Comparison of ENCODE assay signal across 8 cellular contexts in the genomic region with DNA sequence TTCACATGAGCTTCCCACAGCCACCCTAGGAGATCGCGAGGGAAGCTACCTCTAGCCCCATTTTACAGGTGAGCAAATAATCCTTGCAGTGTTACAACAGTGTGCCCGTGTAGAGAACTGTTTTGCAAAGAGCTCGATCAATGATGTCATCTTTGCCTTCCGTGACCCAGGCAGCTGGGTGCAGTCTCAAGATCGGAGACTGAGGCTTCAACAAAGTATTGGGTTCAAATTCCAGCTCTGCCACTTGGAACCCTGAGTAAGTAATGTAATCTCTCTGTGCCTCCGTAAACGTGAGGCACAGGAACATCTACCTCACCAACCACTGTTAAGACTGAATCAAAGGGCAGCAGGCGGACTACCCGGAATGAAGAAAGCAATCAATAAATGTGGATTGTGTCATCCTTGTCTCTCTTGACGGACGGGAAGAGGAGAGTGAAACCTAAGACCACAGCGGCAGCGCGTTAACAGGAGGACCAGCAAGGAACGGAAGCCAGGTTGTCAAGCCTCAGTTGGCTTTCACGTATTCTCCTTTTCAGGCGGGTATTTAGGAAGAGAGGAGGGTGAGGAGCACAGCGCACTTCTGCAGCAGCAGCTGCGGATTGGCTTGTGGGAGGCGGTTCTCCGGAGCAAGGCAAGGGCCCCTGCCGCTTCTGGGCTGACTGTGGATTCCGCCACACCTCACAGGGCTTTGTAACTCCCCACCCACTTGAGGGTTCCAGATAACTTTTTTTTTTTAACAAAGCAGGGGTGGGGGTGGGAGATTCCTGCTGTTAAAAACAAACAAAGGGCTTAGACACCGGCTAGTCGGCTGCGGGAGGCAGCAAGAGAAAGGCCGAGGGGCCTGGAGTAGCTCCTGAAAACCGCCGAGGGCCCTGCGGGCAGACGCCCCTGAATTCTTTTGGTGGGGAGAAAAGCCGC. TPM values are rescaled to one million over a fixed set of nuclear protein-coding genes. Genes with fewer than 3 reads are reported as not detected.
DNase-seq lines count a peak whose midpoint lies in the region; ATAC-seq lines count a peak whose summit lies in the region.

No MANE protein-coding gene starts in this region.

- H3K9me3 Mint-ChIP-seq in T-cell, result no peaks in the 10 kb centered on the region

- peak overlapping the region; percentile 87 for H3K9ac ChIP-seq in HUES6 (ENCODE audit: low read length)

- CTCF ChIA-PET in T-cell (lab: Charles Lee), result no interaction called here

- H3K9me3 ChIP-seq in HUES6 (ENCODE audit: control insufficient read depth, insufficient read depth, low read depth, low read length), result no peaks in the 10 kb centered on the region

- H3K36me3 Mint-ChIP-seq in T-cell, result peaks cover 9% of the 10 kb centered on the region

- peaks cover 33 to 45% (median 43%) of the 10 kb centered on the region in 3 donors for H3K4me1 Mint-ChIP-seq in T-cell

- peaks cover 31% of the 10 kb centered on the region for H3K4me1 ChIP-seq in HUES6 (ENCODE audit: control insufficient read depth, insufficient read depth, low read length)

- no peaks in the 10 kb centered on the region for H3K27me3 Mint-ChIP-seq in T-cell

- peak overlapping the region; percentile 72 for H3K4me3 ChIP-seq in HUES6 (ENCODE audit: low read depth, low read length)

- H3K36me3 ChIP-seq in HUES6 (ENCODE audit: control insufficient read depth, insufficient read depth, low read length), result no peaks in the 10 kb centered on the region

- H3K27ac Mint-ChIP-seq in T-cell, result peak overlapping the region; percentile 16 to 80

- ATAC-seq in T-cell (replicated peaks in 1 of 4) (peak in 1 of 4 experiments; percentile 22), HG03135 (IDR thresholded peaks at IDR 0.05; ENCODE audit: unreplicated experiment) (no peak)

- peak overlapping the region; percentile 50 to 96 (median 74) for H3K4me3 Mint-ChIP-seq in T-cell

- DNase-seq in T-cell (peak in 5 of 34 experiments; percentile 22 to 50 (median 47)), glomerular visceral epithelial cell (ENCODE audit: extremely low spot score) (peak; percentile 83), retina (peak; percentile 79), dedifferentiated amniotic fluid mesenchymal stem cell (ENCODE audit: extremely low spot score) (no peak), AG08396 (ENCODE audit: low spot score) (no peak)
- DNase-seq in effector CD8-positive, alpha-beta T cell (lab: John Stamatoyannopoulos, UW), result no peak

- POLR2A ChIA-PET in T-cell (lab: Charles Lee), result interaction anchor here in 1 of 2 donors (0.6 kb wide), 1 partner anchor 8 kb away, joined by 3 read pairs; no protein-coding TSS in a partner anchor

- H3K27me3 ChIP-seq in HUES6 (ENCODE audit: control insufficient read depth, insufficient read depth, low read length), result peaks cover 41% of the 10 kb centered on the region

- H3K27ac ChIP-seq in HUES6 (ENCODE audit: low read depth, low read length), result peak overlapping the region; percentile 80; the same call in 1 of the 2 replicates

RNA-seq across cellular contexts. Expression of a gene that starts 1.5 kb away (rescaled TPM):
- total RNA-seq in T-cell, result 100 to 1,000 TPM in 3 of 5 donors, 10 to 100 TPM in 2; 55.4 to 159 (median 110) TPM

Comparison
In these comparisons a context has a peak if more than half of its experiments do, and no peak if none do; other contexts are left out.
1. DNase-seq: peak in glomerular visceral epithelial cell (single experiment) and retina (single experiment); none in dedifferentiated amniotic fluid mesenchymal stem cell (single experiment), effector CD8-positive, alpha-beta T cell (single experiment) and AG08396 (single experiment).